12 cellular contexts compared by ENCODE assay signal in the genomic region with DNA sequence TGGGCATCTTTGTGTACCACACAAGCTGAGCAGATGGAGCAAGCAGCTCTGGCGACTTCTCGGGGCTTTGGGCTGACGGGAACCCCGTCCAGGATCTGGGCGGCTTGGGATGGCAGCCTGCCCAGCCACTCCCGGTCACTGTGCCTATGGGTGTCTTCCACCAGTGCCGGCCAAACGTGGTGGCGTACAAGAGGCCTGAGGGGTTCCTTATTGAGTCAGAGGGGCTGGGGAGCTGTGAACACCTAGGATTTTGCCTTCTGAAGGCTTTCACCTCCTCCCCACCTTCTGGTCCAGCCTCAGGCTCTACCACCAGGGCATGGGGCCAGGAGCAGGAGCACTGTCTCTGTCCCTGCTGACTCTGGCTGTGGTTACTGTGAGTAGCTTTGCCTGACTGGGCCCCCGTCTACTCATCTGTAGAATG.
DNase-seq lines count a peak whose midpoint lies in the region; ATAC-seq and TF ChIP-seq lines count a peak whose summit lies in the region.
"Had no signal": no experiment of that assay in that cellular context is flagged by ENCODE, and none has a peak within 500 bp of the region (broad histone marks: within the 10 kb centered on the region; RNA-seq: fewer than 3 reads in every experiment).

No MANE protein-coding gene starts in this region.

- H3K79me2 ChIP-seq in Karpas-422 (ENCODE audit: low read length) (peaks cover 76% of the 10 kb centered on the region), PC-9 (ENCODE audit: low read depth) (no peaks in the 10 kb centered on the region)

- no peaks in the 10 kb centered on the region for H3K9me3 ChIP-seq in BE2C
- H3K9me3 ChIP-seq in sigmoid colon, result no peaks in the 10 kb centered on the region
- H3K9me3 ChIP-seq in Karpas-422 (ENCODE audit: low read length), result no peaks in the 10 kb centered on the region
- H3K9me3 ChIP-seq in PC-9 (ENCODE audit: insufficient read depth, low read depth), result no peaks in the 10 kb centered on the region
- H3K9me3 ChIP-seq: HAP-1, ovary had no signal

- H3K27me3 ChIP-seq in BE2C (no peaks in the 10 kb centered on the region), sigmoid colon (no peaks in the 10 kb centered on the region), Karpas-422 (ENCODE audit: low read length) (no peaks in the 10 kb centered on the region), PC-9 (ENCODE audit: insufficient read depth, low read depth) (no peaks in the 10 kb centered on the region)
- H3K27me3 ChIP-seq: ovary had no signal

- intact Hi-C loops in left ventricle myocardium superior (cut with micrococcal nuclease), result loop anchor here (10.0 kb wide), 1 partner anchor 51 kb away; no protein-coding TSS in a partner anchor
- intact Hi-C loops in sigmoid colon (cut with DNase I), result loop anchor here (1.0 kb wide), 1 partner anchor 52 kb away; no protein-coding TSS in a partner anchor
- intact Hi-C loops in PC-9 (cut with micrococcal nuclease; ENCODE audit: unreplicated experiment), result no loop called here

- DNase-seq in BE2C (peak; percentile 35), astrocyte of the spinal cord (ENCODE audit: low read depth, low spot score) (peak; percentile 37), left ventricle myocardium superior (peak; percentile 82), sigmoid colon (peak; percentile 86), Karpas-422 (no peak), ecto neural progenitor cell (ENCODE audit: low spot score) (no peak), PC-9 (no peak)
- DNase-seq in activated CD8-positive, alpha-beta memory T cell treated with anti-CD3 and anti-CD28 coated beads for 24 hours, result no peak
- DNase-seq: activated gamma-delta T cell, SIG-M5 had no signal

- no peaks in the 10 kb centered on the region for H3F3A ChIP-seq in PC-9 (ENCODE audit: insufficient read depth, low read depth)

- H2AFZ ChIP-seq in Karpas-422 (ENCODE audit: low read length), result no peak overlapping the region
- no peak overlapping the region for H2AFZ ChIP-seq in PC-9

- H3K4me2 ChIP-seq in Karpas-422 (ENCODE audit: low read depth, low read length, poor library complexity, severe bottlenecking), result no peak overlapping the region
- no peak overlapping the region for H3K4me2 ChIP-seq in PC-9

- CTCF ChIA-PET in PC-9 (lab: Charles Lee), result no interaction called here

- TF ChIP-seq POLR2A in sigmoid colon (IDR thresholded peaks at IDR 0.05), result no peak

- BruUV-seq in PC-9 (replicated peaks; lab: Mats Ljungman, UMichigan), result no TSS peak

- H4K20me1 ChIP-seq in Karpas-422 (ENCODE audit: insufficient read depth, low read depth, low read length) (peaks cover 52% of the 10 kb centered on the region), PC-9 (ENCODE audit: insufficient read depth) (no peaks in the 10 kb centered on the region)

- H3K27ac ChIP-seq in sigmoid colon, result peak overlapping the region; percentile 71 to 96 (median 90)
- no peak overlapping the region for H3K27ac ChIP-seq in Karpas-422 (ENCODE audit: low read length)
- no peak overlapping the region for H3K27ac ChIP-seq in PC-9
- H3K27ac ChIP-seq: ovary had no signal

- H3K9me2 ChIP-seq in Karpas-422 (replicated peaks; ENCODE audit: insufficient read depth, low read length) (no peaks in the 10 kb centered on the region), PC-9 (ENCODE audit: insufficient read depth) (no peaks in the 10 kb centered on the region)

- H3K4me1 ChIP-seq in BE2C, result peaks cover 52% of the 10 kb centered on the region
- H3K4me1 ChIP-seq in sigmoid colon, result peaks cover 0 to 77% (median 61%) of the 10 kb centered on the region in 4 donors
- H3K4me1 ChIP-seq in Karpas-422 (ENCODE audit: low read length), result peaks cover 36% of the 10 kb centered on the region
- no peaks in the 10 kb centered on the region for H3K4me1 ChIP-seq in PC-9 (replicated peaks; ENCODE audit: insufficient read depth)
- H3K4me1 ChIP-seq: HAP-1 had no signal

- in situ Hi-C loops in astrocyte of the spinal cord (cut with HindIII; ENCODE audit: low sequenced_read_pairs), result no loop called here

- H3K36me3 ChIP-seq in BE2C (peaks cover 33% of the 10 kb centered on the region), sigmoid colon (peaks cover 12 to 27% (median 14%) of the 10 kb centered on the region in 4 donors), Karpas-422 (ENCODE audit: insufficient read depth, low read length) (peaks cover 2% of the 10 kb centered on the region; the same call in 1 of the 2 replicates), PC-9 (ENCODE audit: low read depth) (no peaks in the 10 kb centered on the region)
- H3K36me3 ChIP-seq: HAP-1, ovary had no signal

- WGBS in sigmoid colon, 2 donors, result 74 to 75% methylated on average over 10 of the region's 10 CpGs

- peak; percentile 27 for ATAC-seq in left ventricle myocardium superior

- TF ChIP-seq EP300 in sigmoid colon (IDR thresholded peaks at IDR 0.05), result no peak

- 0 out of 2 replicates have a peak overlapping the region, but pooled peaks have one; percentile 19 for H3K4me3 ChIP-seq in BE2C (ENCODE audit: low read depth, low read length)
- H3K4me3 ChIP-seq in astrocyte of the spinal cord (ENCODE audit: low read depth, low read length), result no peak overlapping the region
- H3K4me3 ChIP-seq in sigmoid colon, result peak overlapping the region in 1 of 4 donors; percentile 5
- no peak overlapping the region for H3K4me3 ChIP-seq in Karpas-422 (ENCODE audit: low read length)
- no peak overlapping the region for H3K4me3 ChIP-seq in PC-9
- H3K4me3 ChIP-seq: HAP-1, ovary had no signal

- H3K9ac ChIP-seq in Karpas-422 (ENCODE audit: low read length), result no peak overlapping the region; the same call in 1 of the 2 replicates

- POLR2A ChIA-PET in PC-9 (lab: Charles Lee; ENCODE audit: unreplicated experiment), result interaction anchor here (0.6 kb wide), 1 partner anchor 24 kb away, joined by 4 read pairs; no protein-coding TSS in a partner anchor

- TF ChIP-seq CTCF in BE2C (IDR thresholded peaks at IDR 0.05; ENCODE audit: low read depth, low read length) (no peak), astrocyte of the spinal cord (IDR thresholded peaks at IDR 0.05; ENCODE audit: low read depth, low read length) (no peak), sigmoid colon (IDR thresholded peaks at IDR 0.05) (no peak), PC-9 (conservative IDR thresholded peaks at IDR 0.05) (no peak)

Comparison
In these comparisons a context has a peak if more than half of its experiments do, and no peak if none do; other contexts are left out.
1. DNase-seq: peak in BE2C (single experiment), astrocyte of the spinal cord (single experiment), left ventricle myocardium superior (single experiment) and sigmoid colon (single experiment); none in Karpas-422 (single experiment), ecto neural progenitor cell (single experiment), PC-9 (0 of 2) and activated CD8-positive, alpha-beta memory T cell treated with anti-CD3 and anti-CD28 coated beads for 24 hours (single experiment).
2. H3K27ac ChIP-seq: peak in sigmoid colon (4 of 4); none in Karpas-422 (single experiment) and PC-9 (single experiment).